In genomic region chr1:101237229-101237837, GRCh38 we compare ENCODE assay signal across 1 cellular context.
TF ChIP-seq lines count a peak whose summit lies in the region.

No MANE protein-coding gene starts in this region.

TF ChIP-seq in HCT116, 20 proteins besides CTCF, POLR2A, EP300 and RAD21 (continued from another document):
- no peak for TF ChIP-seq CEBPB (IDR thresholded peaks at IDR 0.05; ENCODE audit: low read depth)
